In the genomic region with DNA sequence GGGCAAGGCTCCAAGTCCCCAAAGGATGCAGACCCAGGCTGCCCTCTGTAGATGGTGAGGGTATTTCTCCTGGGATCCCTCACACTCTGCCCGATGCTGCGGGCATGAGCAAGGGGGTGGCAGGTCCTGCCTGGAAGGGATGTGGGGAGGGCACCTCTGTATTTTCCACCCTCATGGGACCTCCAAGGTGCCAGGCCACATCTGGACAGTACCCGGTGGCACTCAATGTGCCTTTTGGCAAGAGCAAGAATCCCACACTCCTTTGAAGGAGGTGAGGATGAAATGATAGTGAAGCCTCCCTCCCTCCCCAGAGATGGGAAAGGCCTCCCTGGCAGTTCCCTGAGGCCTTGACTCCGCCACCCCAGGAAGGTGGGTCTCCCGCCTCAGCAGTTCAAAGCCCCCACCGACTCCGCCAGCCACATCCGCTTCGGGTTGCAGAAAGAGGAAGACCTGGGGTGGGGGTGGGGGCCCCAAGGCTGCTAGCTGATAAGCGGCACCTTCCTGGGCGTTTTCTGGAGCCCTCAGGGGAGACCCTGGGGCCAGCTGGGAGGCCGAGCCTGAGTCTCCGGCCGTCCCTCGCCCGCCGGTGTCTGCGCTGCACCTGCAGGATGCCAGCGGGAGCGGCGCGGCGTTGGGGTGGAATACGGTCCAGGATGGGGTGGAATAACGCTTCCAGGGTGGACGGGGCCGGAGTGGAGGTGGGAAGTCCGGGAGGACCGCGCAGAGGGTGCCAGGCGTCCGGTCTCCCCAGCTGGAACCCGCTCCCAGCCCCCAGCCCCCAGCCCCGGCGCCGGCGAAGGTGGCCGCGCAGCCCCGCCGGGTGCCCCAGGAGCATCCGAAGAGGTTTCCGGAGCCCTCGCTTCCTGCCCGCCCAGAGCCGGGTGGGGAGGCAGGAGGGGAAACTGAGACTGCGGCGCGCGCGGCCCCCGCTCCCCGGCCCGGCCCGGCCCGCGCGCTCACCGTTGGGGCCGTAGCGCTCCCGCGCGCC, we compare ENCODE assay signal across 10 cellular contexts. TPM values are rescaled to one million over a fixed set of nuclear protein-coding genes. Genes with fewer than 3 reads are reported as not detected.
A peak's percentile ranks its signal among the peaks of the same experiment; 100 is the strongest.
DNase-seq lines count a peak whose midpoint lies in the region; ATAC-seq and TF ChIP-seq lines count a peak whose summit lies in the region.
"Had no signal": no experiment of that assay in that cellular context is flagged by ENCODE, and none has a peak within 500 bp of the region (broad histone marks: within the 10 kb centered on the region; RNA-seq: fewer than 3 reads in every experiment).

No MANE protein-coding gene starts in this region.

- ATAC-seq in HG02870 (IDR thresholded peaks at IDR 0.05; ENCODE audit: unreplicated experiment) (peak; percentile 10), natural killer cell (peak; percentile 21 to 65 (median 37))
- ATAC-seq in activated naive CD8-positive, alpha-beta T cell treated with anti-CD3 and anti-CD28 coated beads, Interleukin-2, amount 50 U/mL, for 24 hours = peak; percentile 17

- no peak for TF ChIP-seq CTCF in GM13976 (IDR thresholded peaks at IDR 0.05; ENCODE audit: borderline replicate concordance, control extremely low read depth, extremely low read depth, insufficient read depth, missing control alignments)
- no peak for TF ChIP-seq CTCF in natural killer cell (IDR thresholded peaks at IDR 0.05)
- no peak for TF ChIP-seq CTCF in type B pancreatic cell (conservative IDR thresholded peaks at IDR 0.05)

- peak overlapping the region; percentile 56 for H3K27ac Mint-ChIP-seq in activated naive CD8-positive, alpha-beta T cell treated with anti-CD3 and anti-CD28 coated beads, Interleukin-2, amount 50 U/mL, for 24 hours
- peak overlapping the region; percentile 84 to 85 for H3K27ac Mint-ChIP-seq in natural killer cell
- H3K27ac Mint-ChIP-seq in type B pancreatic cell = no peak overlapping the region

- no peaks in the 10 kb centered on the region for H3K36me3 Mint-ChIP-seq in activated naive CD8-positive, alpha-beta T cell treated with anti-CD3 and anti-CD28 coated beads, Interleukin-2, amount 50 U/mL, for 24 hours (ENCODE audit: low read depth)
- no peaks in the 10 kb centered on the region for H3K36me3 Mint-ChIP-seq in natural killer cell
- no peaks in the 10 kb centered on the region for H3K36me3 Mint-ChIP-seq in type B pancreatic cell

- peaks cover 56% of the 10 kb centered on the region for H3K4me1 Mint-ChIP-seq in activated naive CD8-positive, alpha-beta T cell treated with anti-CD3 and anti-CD28 coated beads, Interleukin-2, amount 50 U/mL, for 24 hours
- H3K4me1 Mint-ChIP-seq in natural killer cell (peaks cover 42 to 59% of the 10 kb centered on the region in 2 donors), type B pancreatic cell (ENCODE audit: unreplicated experiment) (peaks cover 21% of the 10 kb centered on the region)

- DNase-seq in GM13976 (ENCODE audit: low spot score) (peak; percentile 77), T follicular helper cell (ENCODE audit: low read depth) (peak; percentile 66), natural killer cell (peak; percentile 46), type B pancreatic cell (ENCODE audit: extremely low spot score, unreplicated experiment) (no peak), NCI-H446 treated with DMSO at 0.1 percent for 48 hours (lab: John Stamatoyannopoulos, UW) (no peak), iPS-NIHi7 (ENCODE audit: extremely low spot score) (no peak)
- peak; percentile 71 for DNase-seq in activated naive CD8-positive, alpha-beta T cell treated with anti-CD3 and anti-CD28 coated beads, Interleukin-2, amount 50 U/mL, for 24 hours

- intact Hi-C loops in natural killer cell (cut with micrococcal nuclease) = loop anchor here (5.0 kb wide), 1 partner anchor 71 kb away; a partner anchor contains a TSS

- in situ Hi-C loops in GM13976 (cut with MboI; ENCODE audit: low sequenced_read_pairs, unreplicated experiment) = no loop called here

- H3K4me3 Mint-ChIP-seq in activated naive CD8-positive, alpha-beta T cell treated with anti-CD3 and anti-CD28 coated beads, Interleukin-2, amount 50 U/mL, for 24 hours = peak overlapping the region; percentile 84
- H3K4me3 Mint-ChIP-seq in natural killer cell = peak overlapping the region; percentile 88
- H3K4me3 Mint-ChIP-seq in type B pancreatic cell = peak overlapping the region; percentile 65

- H3K27me3 Mint-ChIP-seq in activated naive CD8-positive, alpha-beta T cell treated with anti-CD3 and anti-CD28 coated beads, Interleukin-2, amount 50 U/mL, for 24 hours = no peaks in the 10 kb centered on the region
- H3K27me3 Mint-ChIP-seq in natural killer cell (ENCODE audit: low read depth in 2 of 2) (no peaks in the 10 kb centered on the region), type B pancreatic cell (peaks cover 61% of the 10 kb centered on the region)

- no peaks in the 10 kb centered on the region for H3K9me3 Mint-ChIP-seq in activated naive CD8-positive, alpha-beta T cell treated with anti-CD3 and anti-CD28 coated beads, Interleukin-2, amount 50 U/mL, for 24 hours
- H3K9me3 Mint-ChIP-seq in natural killer cell (no peaks in the 10 kb centered on the region), type B pancreatic cell (no peaks in the 10 kb centered on the region)

RNA-seq across cellular contexts. Expression of a gene that starts 0.7 kb away (rescaled TPM):
- total RNA-seq in natural killer cell = 100 to 1,000 TPM; 326 to 397 (median 377) TPM
- 33.2 and 58.6 TPM in 2 replicates for total RNA-seq in type B pancreatic cell (ENCODE audit: low replicate concordance)
- total RNA-seq: HT1080 had no signal

RNA-seq across cellular contexts. Expression of a gene that starts 47.2 kb away (rescaled TPM):
- total RNA-seq in natural killer cell = 10 to 100 TPM in 2 of 3 donors, 1 to 10 TPM in 1; 2.3 to 15.3 (median 13.4) TPM
- total RNA-seq in type B pancreatic cell (ENCODE audit: low replicate concordance) = 0.36 TPM in 1 of 2 replicates, not detected in the other
- total RNA-seq: HT1080, lung microvascular endothelial cell had no signal

Comparison
In these comparisons a context has a peak if more than half of its experiments do, and no peak if none do; other contexts are left out.
1. DNase-seq: peak in GM13976 (single experiment), T follicular helper cell (single experiment), activated naive CD8-positive, alpha-beta T cell treated with anti-CD3 and anti-CD28 coated beads, Interleukin-2, amount 50 U/mL, for 24 hours (single experiment) and natural killer cell (single experiment); none in type B pancreatic cell (single experiment), NCI-H446 treated with DMSO at 0.1 percent for 48 hours (single experiment) and iPS-NIHi7 (single experiment).
2. Peak in every context shown above with its lines, with median percentiles within 50 percentile points of each other: ATAC-seq and H3K4me3 Mint-ChIP-seq.